ENCODE assay signal across 1 cellular context in the genomic region with DNA sequence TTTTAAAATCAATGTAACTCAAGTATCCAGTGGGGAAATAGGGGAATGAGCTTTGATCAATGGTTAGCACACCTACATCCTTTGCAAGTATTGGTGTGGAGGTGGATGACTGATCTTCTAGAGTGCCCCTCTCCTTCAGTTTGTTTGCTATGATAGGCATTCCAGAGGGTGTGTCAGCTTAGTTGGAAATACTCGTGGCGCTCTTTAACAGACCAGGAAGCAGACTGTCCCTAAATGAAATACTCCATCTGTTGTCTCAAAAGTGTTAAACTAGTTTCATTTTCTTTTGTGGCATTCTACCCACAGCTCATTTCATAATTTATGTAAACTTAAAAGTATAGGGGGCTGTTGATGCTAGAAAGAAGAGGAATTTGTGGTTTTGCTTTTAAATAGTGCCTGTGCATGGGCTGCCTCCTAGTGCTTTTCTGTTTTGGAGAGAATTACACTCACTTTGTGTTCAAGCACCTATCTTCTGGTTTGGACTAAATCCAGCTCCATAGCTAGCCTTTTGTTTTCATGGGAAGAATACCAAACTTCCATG.
TF ChIP-seq lines count a peak whose summit lies in the region.

No MANE protein-coding gene starts in this region.

TF ChIP-seq in K562, 482 proteins besides CTCF, POLR2A, EP300 and RAD21 (continued from another document):
- TF ChIP-seq FOXP4 (CRISPR knock-in tag; IDR thresholded peaks at IDR 0.05; ENCODE audit: borderline replicate concordance) (no peak), ZKSCAN1 (IDR thresholded peaks at IDR 0.05; ENCODE audit: low read depth, low read length) (no peak), HDAC1 (IDR thresholded peaks at IDR 0.05) (no peak), MCM5 (IDR thresholded peaks at IDR 0.05; ENCODE audit: low read depth) (no peak), TAF7 (tag; IDR thresholded peaks at IDR 0.05) (no peak)
- TF ChIP-seq, protein P1, sequence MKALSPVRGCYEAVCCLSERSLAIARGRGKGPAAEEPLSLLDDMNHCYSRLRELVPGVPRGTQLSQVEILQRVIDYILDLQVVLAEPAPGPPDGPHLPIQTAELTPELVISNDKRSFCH (CRISPR knock-in tag; IDR thresholded peaks at IDR 0.05) = no peak
- TF ChIP-seq, protein P1 (tag; IDR thresholded peaks at IDR 0.05) = no peak
